In the genomic region with DNA sequence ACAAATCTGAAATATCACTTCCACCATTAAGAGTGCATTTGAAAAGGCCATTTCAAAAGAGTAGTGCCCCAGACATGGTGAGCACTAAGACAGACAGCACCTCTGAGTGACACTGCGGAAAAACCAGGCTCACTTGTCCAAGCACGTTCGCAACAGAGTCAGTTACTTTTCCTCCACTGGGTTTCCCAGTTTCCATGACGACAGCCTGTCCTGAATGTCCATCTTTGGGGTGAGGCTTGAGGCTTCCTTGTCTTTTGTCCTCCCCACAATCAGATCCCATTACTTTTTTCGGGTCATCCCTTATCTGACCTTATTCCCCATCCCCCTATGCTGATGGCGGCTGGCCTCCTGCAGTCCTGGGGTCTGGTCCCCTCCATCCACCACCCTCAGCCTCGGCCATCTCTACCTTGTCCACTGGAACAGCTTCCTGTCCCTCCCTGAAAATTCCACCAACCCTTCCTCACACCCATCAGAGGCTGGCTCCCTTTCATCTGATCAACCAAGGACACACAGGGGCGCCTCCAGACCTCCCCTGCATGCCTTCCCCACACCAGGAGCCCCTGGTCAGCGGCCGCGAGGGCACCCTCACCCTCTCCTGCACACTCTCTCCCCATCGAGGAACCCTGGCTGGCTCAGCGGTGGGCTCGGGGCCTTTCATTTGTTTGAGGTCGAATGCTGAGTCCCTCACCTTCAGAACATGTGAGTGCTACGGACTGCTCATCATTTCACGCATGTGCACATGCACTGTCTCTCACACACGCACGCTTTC, we compare ENCODE assay signal across 19 cellular contexts.
DNase-seq lines count a peak whose midpoint lies in the region; ATAC-seq and TF ChIP-seq lines count a peak whose summit lies in the region.
"Had no signal": no experiment of that assay in that cellular context is flagged by ENCODE, and none has a peak within 500 bp of the region (broad histone marks: within the 10 kb centered on the region; RNA-seq: fewer than 3 reads in every experiment).

No MANE protein-coding gene starts in this region.

- H3K9me3 Mint-ChIP-seq in central memory CD8-positive, alpha-beta T cell: no peaks in the 10 kb centered on the region
- H3K9me3 Mint-ChIP-seq in neural crest cell: peaks cover 2% of the 10 kb centered on the region
- H3K9me3 Mint-ChIP-seq: CD14-positive monocyte had no signal

- H3K9me3 ChIP-seq in upper lobe of left lung (no peaks in the 10 kb centered on the region), osteoblast (ENCODE audit: low read depth, low read length) (no peaks in the 10 kb centered on the region)
- H3K9me3 ChIP-seq: HAP-1 had no signal

- no peaks in the 10 kb centered on the region for H3K36me3 ChIP-seq in upper lobe of left lung
- H3K36me3 ChIP-seq in osteoblast (ENCODE audit: insufficient read depth, low read length): no peaks in the 10 kb centered on the region
- H3K36me3 ChIP-seq: HAP-1 had no signal

- no peak overlapping the region for H2AFZ ChIP-seq in osteoblast (ENCODE audit: low read length)

- H3K4me1 ChIP-seq in upper lobe of left lung (no peaks in the 10 kb centered on the region), osteoblast (ENCODE audit: insufficient read depth, low read length) (no peaks in the 10 kb centered on the region)
- H3K4me1 ChIP-seq: HAP-1 had no signal

- H3K4me3 ChIP-seq in upper lobe of left lung (no peak overlapping the region), osteoblast (ENCODE audit: insufficient read depth, low read length) (no peak overlapping the region)
- H3K4me3 ChIP-seq: HAP-1 had no signal

- H3K4me2 ChIP-seq in osteoblast (ENCODE audit: insufficient read depth, low read length): no peak overlapping the region

- H3K27ac ChIP-seq in upper lobe of left lung: no peak overlapping the region
- H3K27ac ChIP-seq in osteoblast (ENCODE audit: low read depth, low read length): no peak overlapping the region
- H3K27ac ChIP-seq: RWPE1 had no signal

- TF ChIP-seq EP300 in upper lobe of left lung (IDR thresholded peaks at IDR 0.05): no peak

- DNase-seq in activated CD8-positive, alpha-beta memory T cell treated with anti-CD3 and anti-CD28 coated beads, Interleukin-2, amount 50 U/mL, for 48 hours: peak; percentile 15
- no peak for DNase-seq in activated CD8-positive, alpha-beta memory T cell treated with anti-CD3 and anti-CD28 coated beads for 24 hours
- DNase-seq in central memory CD8-positive, alpha-beta T cell (ENCODE audit: low spot score in 2 of 2): no peak
- DNase-seq in neural crest cell (ENCODE audit: low read depth, low spot score) (no peak), upper lobe of left lung (peak in 1 of 2 donors; percentile 9), H4 (ENCODE audit: low spot score) (no peak), osteoblast (ENCODE audit: insufficient read length, low spot score, missing footprints) (no peak), GM13977 (ENCODE audit: low spot score) (no peak)
- DNase-seq: COR-L47; DMS79; NCI-H1436 treated with DMSO at 0.1 percent for 48 hours; NCI-H2081 treated with DMSO at 0.1 percent for 48 hours; NCI-H345; NCI-H526 treated with DMSO at 0.1 percent for 48 hours; NK-92 treated with Interleukin-12 subunit alpha and Interleukin-12 subunit beta, amount 100 ng/mL, for 24 hours; OCI-M1 had no signal

- WGBS in upper lobe of left lung, 2 donors: 75 to 79% methylated on average over 19 of the region's 19 CpGs

- no peak overlapping the region for H3K4me3 Mint-ChIP-seq in central memory CD8-positive, alpha-beta T cell
- no peak overlapping the region for H3K4me3 Mint-ChIP-seq in neural crest cell
- H3K4me3 Mint-ChIP-seq: CD14-positive monocyte had no signal

- H3K36me3 Mint-ChIP-seq in central memory CD8-positive, alpha-beta T cell (ENCODE audit: insufficient read depth): no peaks in the 10 kb centered on the region
- peaks cover 2% of the 10 kb centered on the region for H3K36me3 Mint-ChIP-seq in neural crest cell (ENCODE audit: low read depth)
- H3K36me3 Mint-ChIP-seq: CD14-positive monocyte had no signal

- no peaks in the 10 kb centered on the region for H3K79me2 ChIP-seq in osteoblast (ENCODE audit: insufficient read depth, low read length)

- ATAC-seq in central memory CD8-positive, alpha-beta T cell (replicated peaks; ENCODE audit: extremely low read depth, poor library complexity, severe bottlenecking): no peak
- ATAC-seq in upper lobe of left lung (ENCODE audit: low FRiP score in 2 of 2): peak; percentile 12 to 63

- H3K27me3 ChIP-seq in upper lobe of left lung (peaks cover 0 to 4% (median 0%) of the 10 kb centered on the region in 4 donors), osteoblast (ENCODE audit: insufficient read depth, low read length) (no peaks in the 10 kb centered on the region)

- TF ChIP-seq CTCF in neural crest cell (conservative IDR thresholded peaks at IDR 0.05) (no peak), upper lobe of left lung (IDR thresholded peaks at IDR 0.05) (no peak), osteoblast (IDR thresholded peaks at IDR 0.05; ENCODE audit: extremely low read depth, low read depth, low read length) (no peak), GM13977 (IDR thresholded peaks at IDR 0.05; ENCODE audit: extremely low read depth, insufficient read depth, missing control alignments) (no peak)

- peaks cover 45% of the 10 kb centered on the region for H3K27me3 Mint-ChIP-seq in central memory CD8-positive, alpha-beta T cell
- peaks cover 16% of the 10 kb centered on the region for H3K27me3 Mint-ChIP-seq in neural crest cell (ENCODE audit: low read depth)

- TF ChIP-seq POLR2A in upper lobe of left lung (IDR thresholded peaks at IDR 0.05): no peak

- no peaks in the 10 kb centered on the region for H3K4me1 Mint-ChIP-seq in central memory CD8-positive, alpha-beta T cell
- H3K4me1 Mint-ChIP-seq in neural crest cell: peaks cover 16% of the 10 kb centered on the region
- H3K4me1 Mint-ChIP-seq: CD14-positive monocyte had no signal

- peak overlapping the region; percentile 70 for H3K27ac Mint-ChIP-seq in central memory CD8-positive, alpha-beta T cell (ENCODE audit: low read depth)
- peak overlapping the region; percentile 47 for H3K27ac Mint-ChIP-seq in neural crest cell (ENCODE audit: unreplicated experiment)

- H4K20me1 ChIP-seq in osteoblast (ENCODE audit: insufficient read depth, low read length): no peaks in the 10 kb centered on the region

- in situ Hi-C loops in GM13977 (cut with MboI; ENCODE audit: low pct_unique_long_range_greater_than_20kb, low sequenced_read_pairs, unreplicated experiment): no loop called here
